In genomic region chr4:44016582-44017421, GRCh38 we compare ENCODE assay signal across 1 cellular context.
TF ChIP-seq lines count a peak whose summit lies in the region.

No MANE protein-coding gene starts in this region.

TF ChIP-seq in H1, 55 proteins besides CTCF, POLR2A, EP300 and RAD21 (continued from another document):
- no peak for TF ChIP-seq ATF2 (IDR thresholded peaks at IDR 0.05; ENCODE audit: low read length)
